Comparison of ENCODE assay signal across 11 cellular contexts in genomic region chr11:120622189-120622912, GRCh38.
DNase-seq lines count a peak whose midpoint lies in the region; TF ChIP-seq lines count a peak whose summit lies in the region.
"Had no signal": no experiment of that assay in that cellular context is flagged by ENCODE, and none has a peak within 500 bp of the region (broad histone marks: within the 10 kb centered on the region; RNA-seq: fewer than 3 reads in every experiment).

No MANE protein-coding gene starts in this region.

- H4K8ac ChIP-seq in trophoblast cell (ENCODE audit: low read depth, low read length) = no peak overlapping the region

- no peak overlapping the region for H3K23ac ChIP-seq in trophoblast cell (ENCODE audit: low read length)

- no CpG with 5 or more reads among the region's 7 CpGs for WGBS in trophoblast cell (ENCODE audit: extremely low coverage, insufficient coverage, insufficient read length)
- WGBS in hepatocyte (ENCODE audit: low lambda C conversion rate, missing lambda C conversion rate) = 67% methylated on average over 7 of the region's 7 CpGs

- H3K36me3 ChIP-seq in brain microvascular endothelial cell (replicated peaks) = no peaks in the 10 kb centered on the region
- no peaks in the 10 kb centered on the region for H3K36me3 ChIP-seq in trophoblast cell (ENCODE audit: control insufficient read depth in 1 of 2, insufficient read depth in 2 of 2, low read length in 2 of 2)
- H3K36me3 ChIP-seq in hepatocyte (replicated peaks; ENCODE audit: insufficient read depth, low read depth) = no peaks in the 10 kb centered on the region

- no peak overlapping the region for H2BK120ac ChIP-seq in trophoblast cell (ENCODE audit: insufficient read depth, low read length, poor library complexity)

- no peak overlapping the region for H3K9ac ChIP-seq in trophoblast cell (ENCODE audit: low read length)

- peaks cover 10% of the 10 kb centered on the region for H3K9me3 ChIP-seq in trophoblast cell (ENCODE audit: insufficient read depth, low read depth, low read length)
- no peaks in the 10 kb centered on the region for H3K9me3 ChIP-seq in hepatocyte (ENCODE audit: low read depth)

- no peak overlapping the region for H3K14ac ChIP-seq in trophoblast cell (ENCODE audit: low read length)

- no peaks in the 10 kb centered on the region for H3K9me2 ChIP-seq in hepatocyte (replicated peaks; ENCODE audit: insufficient read depth)

- H3K27ac ChIP-seq in brain microvascular endothelial cell (no peak overlapping the region), trophoblast cell (ENCODE audit: low read depth, low read length) (no peak overlapping the region), hepatocyte (no peak overlapping the region)

- H3K9me3 Mint-ChIP-seq in osteocyte (ENCODE audit: unreplicated experiment) = peaks cover 12% of the 10 kb centered on the region

- TF ChIP-seq CTCF in brain microvascular endothelial cell (IDR thresholded peaks at IDR 0.05; ENCODE audit: low read depth, low read length, missing control alignments) = peak; percentile 44
- TF ChIP-seq CTCF in hepatocyte (IDR thresholded peaks at IDR 0.05; ENCODE audit: poor library complexity) = no peak
- no peak for TF ChIP-seq CTCF in osteocyte (IDR thresholded peaks at IDR 0.05)

- H3K4me1 Mint-ChIP-seq in osteocyte (ENCODE audit: unreplicated experiment) = no peaks in the 10 kb centered on the region
- H3K4me1 Mint-ChIP-seq: B cell had no signal

- H3K36me3 Mint-ChIP-seq in osteocyte (ENCODE audit: unreplicated experiment) = no peaks in the 10 kb centered on the region

- H3K18ac ChIP-seq in trophoblast cell (ENCODE audit: low read length) = no peak overlapping the region

- H3K27ac Mint-ChIP-seq in osteocyte (ENCODE audit: unreplicated experiment) = no peak overlapping the region
- H3K27ac Mint-ChIP-seq: B cell; naive thymus-derived CD8-positive, alpha-beta T cell had no signal

- H4K20me1 ChIP-seq in hepatocyte (ENCODE audit: insufficient read depth, poor library complexity, severe bottlenecking) = no peaks in the 10 kb centered on the region

- no peak overlapping the region for H2AK5ac ChIP-seq in trophoblast cell (ENCODE audit: low read length)

- no peak overlapping the region for H3K4me3 ChIP-seq in brain microvascular endothelial cell (ENCODE audit: low read depth, low read length)
- no peak overlapping the region for H3K4me3 ChIP-seq in trophoblast cell (ENCODE audit: low read depth, low read length)
- H3K4me3 ChIP-seq in hepatocyte = no peak overlapping the region

- peak; percentile 21 for DNase-seq in NK-92 treated with Interleukin-12 subunit alpha and Interleukin-12 subunit beta, amount 100 ng/mL, for 24 hours (lab: John Stamatoyannopoulos, UW)
- DNase-seq in NK-92 (lab: John Stamatoyannopoulos, UW; ENCODE audit: unreplicated experiment) (no peak), KBM-7 (peak; percentile 4), brain microvascular endothelial cell (no peak), trophoblast cell (peak; percentile 53 to 77), hepatocyte (ENCODE audit: low spot score) (no peak), osteocyte (ENCODE audit: extremely low spot score, unreplicated experiment) (no peak), activated gamma-delta T cell (lab: John Stamatoyannopoulos, UW) (no peak)
- DNase-seq: activated effector memory CD4-positive, alpha-beta T cell treated with anti-CD3 and anti-CD28 coated beads, Interleukin-2, amount 50 U/mL, for 16 hours; naive thymus-derived CD8-positive, alpha-beta T cell had no signal

- H3K27me3 ChIP-seq in brain microvascular endothelial cell (replicated peaks) = no peaks in the 10 kb centered on the region
- no peaks in the 10 kb centered on the region for H3K27me3 ChIP-seq in trophoblast cell (ENCODE audit: insufficient read depth, low read length)
- no peaks in the 10 kb centered on the region for H3K27me3 ChIP-seq in hepatocyte

- H3K27me3 Mint-ChIP-seq in osteocyte (ENCODE audit: unreplicated experiment) = peaks cover 8% of the 10 kb centered on the region

- no peak overlapping the region for H4K91ac ChIP-seq in trophoblast cell (ENCODE audit: low read depth, low read length)

- H4K12ac ChIP-seq in trophoblast cell (ENCODE audit: low read depth, low read length) = no peak overlapping the region

- no peaks in the 10 kb centered on the region for H3K79me1 ChIP-seq in trophoblast cell (ENCODE audit: low read length)

- H3K4me2 ChIP-seq in trophoblast cell (ENCODE audit: low read length) = no peak overlapping the region
- no peak overlapping the region for H3K4me2 ChIP-seq in hepatocyte

- H2BK5ac ChIP-seq in trophoblast cell (ENCODE audit: low read depth, low read length, poor library complexity) = no peak overlapping the region

- H3K4ac ChIP-seq in trophoblast cell (ENCODE audit: low read depth, low read length) = no peak overlapping the region

- no peaks in the 10 kb centered on the region for H3K4me1 ChIP-seq in trophoblast cell (ENCODE audit: control insufficient read depth in 1 of 2, insufficient read depth in 2 of 2, low read length in 2 of 2)
- no peaks in the 10 kb centered on the region for H3K4me1 ChIP-seq in hepatocyte (ENCODE audit: insufficient read depth)

- H3K79me2 ChIP-seq in trophoblast cell (ENCODE audit: control insufficient read depth, insufficient read depth, low read length, poor library complexity) = no peaks in the 10 kb centered on the region
- no peaks in the 10 kb centered on the region for H3K79me2 ChIP-seq in hepatocyte

- no peak overlapping the region for H3K4me3 Mint-ChIP-seq in osteocyte (ENCODE audit: unreplicated experiment)
- H3K4me3 Mint-ChIP-seq: B cell; naive thymus-derived CD8-positive, alpha-beta T cell had no signal

- H2BK12ac ChIP-seq in trophoblast cell (ENCODE audit: low read length) = no peak overlapping the region

- in situ Hi-C loops in KBM-7 (cut with MboI; ENCODE audit: low pct_unique_long_range_greater_than_20kb, low sequenced_read_pairs) (no loop called here), brain microvascular endothelial cell (cut with HindIII; ENCODE audit: low pct_ligation_motif_present, low sequenced_read_pairs) (no loop called here)

- H2AFZ ChIP-seq in trophoblast cell (ENCODE audit: insufficient read depth, low read length, poor library complexity) (no peak overlapping the region), hepatocyte (no peak overlapping the region)

Comparison
In these comparisons a context has a peak if more than half of its experiments do, and no peak if none do; other contexts are left out.
1. DNase-seq: peak in NK-92 treated with Interleukin-12 subunit alpha and Interleukin-12 subunit beta, amount 100 ng/mL, for 24 hours (single experiment), KBM-7 (single experiment) and trophoblast cell (2 of 2); none in NK-92 (single experiment), brain microvascular endothelial cell (single experiment), hepatocyte (single experiment), osteocyte (single experiment) and activated gamma-delta T cell (single experiment).